8 cellular contexts compared by ENCODE assay signal in genomic region chr21:46286668-46286982, GRCh38. TPM values are rescaled to one million over a fixed set of nuclear protein-coding genes. Genes with fewer than 3 reads are reported as not detected.
A peak's percentile ranks its signal among the peaks of the same experiment; 100 is the strongest.
DNase-seq lines count a peak whose midpoint lies in the region; ATAC-seq and TF ChIP-seq lines count a peak whose summit lies in the region.

No MANE protein-coding gene starts in this region.

- no peaks in the 10 kb centered on the region for H3K27me3 ChIP-seq in DOHH2 (ENCODE audit: control insufficient read depth, low read length)
- no peaks in the 10 kb centered on the region for H3K27me3 ChIP-seq in KMS-11 (ENCODE audit: insufficient read depth, low read depth)
- H3K27me3 ChIP-seq in naive thymus-derived CD4-positive, alpha-beta T cell (ENCODE audit: control insufficient read depth in 2 of 2, insufficient read depth in 2 of 2, low read length in 2 of 2): no peaks in the 10 kb centered on the region

- no peaks in the 10 kb centered on the region for H3K9me3 Mint-ChIP-seq in chondrocyte (ENCODE audit: low read depth)
- H3K9me3 Mint-ChIP-seq in naive thymus-derived CD4-positive, alpha-beta T cell: peaks cover 0 to 2% (median 0%) of the 10 kb centered on the region in 11 donors

- peak overlapping the region; percentile 95 for H3K27ac Mint-ChIP-seq in chondrocyte (ENCODE audit: unreplicated experiment)
- peak overlapping the region; percentile 92 to 98 (median 97) for H3K27ac Mint-ChIP-seq in naive thymus-derived CD4-positive, alpha-beta T cell

- H3K27me3 Mint-ChIP-seq in chondrocyte (ENCODE audit: low read depth): no peaks in the 10 kb centered on the region
- H3K27me3 Mint-ChIP-seq in naive thymus-derived CD4-positive, alpha-beta T cell: no peaks in the 10 kb centered on the region

- H3K79me2 ChIP-seq in DOHH2 (ENCODE audit: control insufficient read depth, low read length): peaks cover 78% of the 10 kb centered on the region
- peaks cover 52% of the 10 kb centered on the region for H3K79me2 ChIP-seq in KMS-11 (ENCODE audit: insufficient read depth, low read depth)

- CTCF ChIA-PET in naive thymus-derived CD4-positive, alpha-beta T cell (lab: Charles Lee): no interaction called here

- H3K9me2 ChIP-seq in DOHH2 (replicated peaks; ENCODE audit: control insufficient read depth, low read length): no peaks in the 10 kb centered on the region

- H4K20me1 ChIP-seq in DOHH2 (ENCODE audit: control insufficient read depth, insufficient read depth, low read depth, low read length): 0 out of 2 replicates have a peak, but pooled peaks cover 5% of the 10 kb centered on the region
- H4K20me1 ChIP-seq in KMS-11 (ENCODE audit: insufficient read depth): no peaks in the 10 kb centered on the region

- H3K9me3 ChIP-seq in DOHH2 (ENCODE audit: control insufficient read depth, insufficient read depth, low read length): no peaks in the 10 kb centered on the region; the same call in 1 of the 2 replicates
- no peaks in the 10 kb centered on the region for H3K9me3 ChIP-seq in naive thymus-derived CD4-positive, alpha-beta T cell (ENCODE audit: control insufficient read depth in 2 of 3, low read length in 3 of 3)

- H3K9ac ChIP-seq in KMS-11: peak overlapping the region; percentile 75

- H3K36me3 ChIP-seq in DOHH2 (ENCODE audit: control insufficient read depth, low read length) (peaks cover 56% of the 10 kb centered on the region), KMS-11 (ENCODE audit: insufficient read depth) (peaks cover 7% of the 10 kb centered on the region; the same call in 1 of the 2 replicates)
- peaks cover 0 to 25% (median 4%) of the 10 kb centered on the region in 3 experiments for H3K36me3 ChIP-seq in naive thymus-derived CD4-positive, alpha-beta T cell (ENCODE audit: control insufficient read depth in 2 of 3, insufficient read depth in 3 of 3, low read length in 3 of 3)

- peaks cover 12% of the 10 kb centered on the region for H3K36me3 Mint-ChIP-seq in chondrocyte (ENCODE audit: low read depth)
- peaks cover 4 to 36% (median 20%) of the 10 kb centered on the region in 5 donors for H3K36me3 Mint-ChIP-seq in naive thymus-derived CD4-positive, alpha-beta T cell

- peaks cover 48% of the 10 kb centered on the region for H3K4me1 Mint-ChIP-seq in chondrocyte (ENCODE audit: low read depth)
- peaks cover 21 to 73% (median 58%) of the 10 kb centered on the region in 7 donors for H3K4me1 Mint-ChIP-seq in naive thymus-derived CD4-positive, alpha-beta T cell

- H3K4me2 ChIP-seq in DOHH2 (ENCODE audit: low read length) (peak overlapping the region; percentile 81), KMS-11 (peak overlapping the region; percentile 73)

- H3K4me3 Mint-ChIP-seq in chondrocyte (ENCODE audit: unreplicated experiment): peak overlapping the region; percentile 92
- peak overlapping the region; percentile 89 to 99 (median 98) for H3K4me3 Mint-ChIP-seq in naive thymus-derived CD4-positive, alpha-beta T cell

- peak overlapping the region; percentile 80 for H2AFZ ChIP-seq in KMS-11 (ENCODE audit: low read depth)

- H3K27ac ChIP-seq in DOHH2 (ENCODE audit: low read depth, low read length): peak overlapping the region; percentile 84
- H3K27ac ChIP-seq in KMS-11: peak overlapping the region; percentile 77
- H3K27ac ChIP-seq in naive thymus-derived CD4-positive, alpha-beta T cell (ENCODE audit: low read depth, low read length): peak overlapping the region; percentile 86

- DNase-seq in chondrocyte (ENCODE audit: low spot score): no peak
- no peak for DNase-seq in naive thymus-derived CD4-positive, alpha-beta T cell
- no peak for DNase-seq in NK-92 (lab: John Stamatoyannopoulos, UW; ENCODE audit: unreplicated experiment)
- no peak for DNase-seq in activated CD4-positive, alpha-beta T cell treated with anti-CD3 and anti-CD28 coated beads for 1 hour
- no peak for DNase-seq in NCI-H526 (lab: John Stamatoyannopoulos, UW)

- intact Hi-C loops in naive thymus-derived CD4-positive, alpha-beta T cell (cut with micrococcal nuclease): loop anchor here (1.0 to 10.0 kb wide), 9 partner anchors 10 to 312 kb away; partner anchors contain the start of genes DIP2A (in 2 of the 2), PCNT (in 2 of the 2) and LSS (in 1 of the 2)

- peaks cover 49% of the 10 kb centered on the region for H3K4me1 ChIP-seq in DOHH2 (ENCODE audit: control insufficient read depth, low read length)
- H3K4me1 ChIP-seq in KMS-11 (ENCODE audit: low read depth, poor library complexity, severe bottlenecking): peaks cover 61% of the 10 kb centered on the region
- peaks cover 27 to 31% of the 10 kb centered on the region in 2 donors for H3K4me1 ChIP-seq in naive thymus-derived CD4-positive, alpha-beta T cell (ENCODE audit: control insufficient read depth in 2 of 2, insufficient read depth in 2 of 2, low read length in 2 of 2)

- ATAC-seq in naive thymus-derived CD4-positive, alpha-beta T cell: peak; percentile 28
- ATAC-seq in HG02840 (IDR thresholded peaks at IDR 0.05; ENCODE audit: low FRiP score, unreplicated experiment): no peak

- no peak for TF ChIP-seq CTCF in DOHH2 (IDR thresholded peaks at IDR 0.05; ENCODE audit: low read depth, low read length, poor library complexity, severe bottlenecking)
- no peak for TF ChIP-seq CTCF in KMS-11 (conservative IDR thresholded peaks at IDR 0.05; ENCODE audit: low read depth, low read length)
- no peak for TF ChIP-seq CTCF in chondrocyte (IDR thresholded peaks at IDR 0.05)

- peaks cover 5% of the 10 kb centered on the region; the same call in 1 of the 2 replicates for H3F3A ChIP-seq in DOHH2 (ENCODE audit: control insufficient read depth, insufficient read depth)

- H3K4me3 ChIP-seq in DOHH2 (ENCODE audit: low read length): peak overlapping the region; percentile 96
- no peak overlapping the region for H3K4me3 ChIP-seq in KMS-11 (IDR thresholded peaks at IDR 0.05; ENCODE audit: insufficient read depth, low read depth, low read length)
- peak overlapping the region; percentile 58 for H3K4me3 ChIP-seq in naive thymus-derived CD4-positive, alpha-beta T cell (ENCODE audit: low read length)

- POLR2A ChIA-PET in naive thymus-derived CD4-positive, alpha-beta T cell (lab: Charles Lee): interaction anchor here (0.9 to 1.3 kb wide), 2 partner anchors 9 to 39 kb away, joined by 3 to 6 read pairs; a partner anchor contains a TSS

RNA-seq across cellular contexts. Expression of gene YBEY, which starts 0.5 kb away (rescaled TPM):
- total RNA-seq in chondrocyte: 10.6 to 16.0 TPM (median 13.1 TPM) in 3 replicates
- total RNA-seq in naive thymus-derived CD4-positive, alpha-beta T cell: 10 to 100 TPM in 4 of 5 experiments, 1 to 10 TPM in 1; 8.8 to 16.7 (median 15.6) TPM
- polyA plus RNA-seq in naive thymus-derived CD4-positive, alpha-beta T cell: 10 to 100 TPM; 12.3 to 20.1 TPM

RNA-seq across cellular contexts. Expression of gene MCM3AP, which starts 1.2 kb away (rescaled TPM):
- total RNA-seq in chondrocyte: 86.4 to 106 TPM (median 87.2 TPM) in 3 replicates
- 100 to 1,000 TPM; 121 to 175 (median 144) TPM for total RNA-seq in naive thymus-derived CD4-positive, alpha-beta T cell
- 10 to 100 TPM; 37.3 to 90.6 TPM for polyA plus RNA-seq in naive thymus-derived CD4-positive, alpha-beta T cell

RNA-seq across cellular contexts. Expression of gene C21orf58, which starts 37.0 kb away (rescaled TPM):
- total RNA-seq in chondrocyte: 5.0 to 13.9 TPM (median 5.6 TPM) in 3 replicates
- total RNA-seq in naive thymus-derived CD4-positive, alpha-beta T cell: 10 to 100 TPM in 1 of 5 experiments, 1 to 10 TPM in 4; 5.0 to 38.4 (median 9.0) TPM
- polyA plus RNA-seq in naive thymus-derived CD4-positive, alpha-beta T cell: 1 to 10 TPM in 1 of 2 donors, under 1 TPM in 1; 0.59 to 1.0 TPM

RNA-seq across cellular contexts. Expression of gene PCNT, which starts 37.3 kb away (rescaled TPM):
- 29.9 to 41.0 TPM (median 37.3 TPM) in 3 replicates for total RNA-seq in chondrocyte
- total RNA-seq in naive thymus-derived CD4-positive, alpha-beta T cell: 10 to 100 TPM; 53.3 to 68.2 (median 56.2) TPM
- polyA plus RNA-seq in naive thymus-derived CD4-positive, alpha-beta T cell: 10 to 100 TPM; 13.7 to 29.6 TPM

RNA-seq across cellular contexts. Expression of gene LSS, which starts 58.1 kb away (rescaled TPM):
- total RNA-seq in chondrocyte: 93.2 to 110 TPM (median 107 TPM) in 3 replicates
- 10 to 100 TPM; 41.3 to 64.4 (median 44.9) TPM for total RNA-seq in naive thymus-derived CD4-positive, alpha-beta T cell
- 10 to 100 TPM; 10.7 to 15.2 TPM for polyA plus RNA-seq in naive thymus-derived CD4-positive, alpha-beta T cell
